37 cellular contexts compared by ENCODE assay signal in the genomic region with DNA sequence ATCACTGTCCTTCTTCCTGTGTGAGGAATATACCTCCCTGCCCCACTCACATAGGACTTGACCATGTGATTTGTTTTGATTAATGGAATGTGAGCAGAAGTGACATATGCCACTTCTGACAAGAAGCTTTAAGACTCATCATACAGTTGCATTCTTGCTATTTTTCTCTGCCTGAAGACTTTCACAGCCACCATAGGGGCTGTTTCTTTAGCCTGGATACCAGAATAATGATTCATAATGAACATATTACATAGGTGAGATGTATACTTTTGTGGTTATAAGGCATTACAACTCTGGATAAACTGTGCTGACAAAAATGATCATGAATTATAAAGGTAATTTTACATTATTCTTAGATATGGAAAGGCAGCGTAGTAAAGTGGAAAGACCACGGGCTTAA.
"Had no signal": no experiment of that assay in that cellular context is flagged by ENCODE, and none has a peak within 500 bp of the region (broad histone marks: within the 10 kb centered on the region; RNA-seq: fewer than 3 reads in every experiment).

No MANE protein-coding gene starts in this region.

- H3K9me3 Mint-ChIP-seq: activated B cell treated with CpG ODN at 0.5 μM for 24 hours; activated naive CD4-positive, alpha-beta T cell treated with anti-CD3 and anti-CD28 coated beads for 36 hours; activated T-helper 1 cell treated with anti-CD3 and anti-CD28 coated beads, Interleukin-12 subunit alpha, Interleukin-12 subunit beta, Interleukin-2, Interleukin-4 antibody, amounts not matched to agents 30 ng/mL and 10 ng/mL and 1 ng/mL, durations not matched to agents 14 hours and 24 hours and 36 hours had no signal

- H3K27ac ChIP-seq: adrenal gland, body of pancreas, cardiac muscle cell, coronary artery, dorsolateral prefrontal cortex, epithelial cell of prostate, gastrocnemius medialis, heart left ventricle, WERI-Rb-1 had no signal

- H3K4me1 Mint-ChIP-seq: activated CD8-positive, alpha-beta memory T cell treated with anti-CD3 and anti-CD28 coated beads, Interleukin-2, amount 10 ng/mL, durations not matched to agents 7 days and 5 days; activated naive CD4-positive, alpha-beta T cell treated with anti-CD3 and anti-CD28 coated beads, Interleukin-2, amount 50 U/mL, for 24 hours; activated naive CD8-positive, alpha-beta T cell treated with anti-CD3 and anti-CD28 coated beads for 36 hours; activated naive CD8-positive, alpha-beta T cell treated with anti-CD3 and anti-CD28 coated beads, Interleukin-2, amount 50 U/mL, for 24 hours; T-helper 17 cell had no signal

- H3K27me3 ChIP-seq: adrenal gland, body of pancreas, cardiac muscle cell, dorsolateral prefrontal cortex, gastrocnemius medialis, heart left ventricle had no signal

- H3K4me3 ChIP-seq: adrenal gland, body of pancreas, cardiac muscle cell, coronary artery, dorsolateral prefrontal cortex, gastrocnemius medialis, heart left ventricle had no signal

- DNase-seq: activated B cell treated with CpG ODN at 0.5 μM for 24 hours; activated CD4-positive, alpha-beta memory T cell treated with anti-CD3 and anti-CD28 coated beads for 36 hours; activated CD4-positive, alpha-beta T cell treated with anti-CD3 and anti-CD28 coated beads for 48 hours; activated CD4-positive, alpha-beta T cell treated with anti-CD3 and anti-CD28 coated beads, Interleukin-2, amount 50 U/mL, for 1 hour; activated CD8-positive, alpha-beta memory T cell treated with anti-CD3 and anti-CD28 coated beads, Interleukin-2, amount 10 ng/mL, durations not matched to agents 7 days and 5 days; activated CD8-positive, alpha-beta memory T cell treated with anti-CD3 and anti-CD28 coated beads, Interleukin-2, amount 50 U/mL, for 4 hours; activated CD8-positive, alpha-beta T cell treated with anti-CD3 and anti-CD28 coated beads, Interleukin-2, amount 10 ng/mL, durations not matched to agents 7 days and 5 days; activated effector memory CD4-positive, alpha-beta T cell treated with anti-CD3 and anti-CD28 coated beads, Interleukin-2, amount 50 U/mL, for 16 hours; activated naive CD4-positive, alpha-beta T cell treated with anti-CD3 and anti-CD28 coated beads for 36 hours; activated naive CD8-positive, alpha-beta T cell treated with anti-CD3 and anti-CD28 coated beads for 36 hours; activated naive CD8-positive, alpha-beta T cell treated with anti-CD3 and anti-CD28 coated beads, Interleukin-2, amount 50 U/mL, for 24 hours; activated T-cell treated with anti-CD3 and anti-CD28 coated beads, Interleukin-2, amount 50 U/mL, for 1 hour; activated T-cell treated with anti-CD3 and anti-CD28 coated beads, Interleukin-2, amount 50 U/mL, for 48 hours; adrenal gland; amygdala; aorta; body of pancreas; central memory CD4-positive, alpha-beta T cell; dorsolateral prefrontal cortex; effector memory CD8-positive, alpha-beta T cell; foreskin fibroblast; gastrocnemius medialis; glutamatergic neuron; heart left ventricle; T-helper 1 cell; T-helper 17 cell; T1000; WERI-Rb-1 had no signal

- H3K27ac Mint-ChIP-seq: activated B cell treated with CpG ODN at 0.5 μM for 24 hours; activated CD4-positive, alpha-beta memory T cell treated with anti-CD3 and anti-CD28 coated beads for 36 hours; activated CD8-positive, alpha-beta memory T cell treated with anti-CD3 and anti-CD28 coated beads, Interleukin-2, amount 10 ng/mL, durations not matched to agents 7 days and 5 days; activated CD8-positive, alpha-beta T cell treated with anti-CD3 and anti-CD28 coated beads, Interleukin-2, amount 10 ng/mL, durations not matched to agents 7 days and 5 days; activated naive CD4-positive, alpha-beta T cell treated with anti-CD3 and anti-CD28 coated beads for 36 hours; activated naive CD4-positive, alpha-beta T cell treated with anti-CD3 and anti-CD28 coated beads, Interleukin-2, amount 50 U/mL, for 24 hours; activated naive CD8-positive, alpha-beta T cell treated with anti-CD3 and anti-CD28 coated beads for 36 hours; activated naive CD8-positive, alpha-beta T cell treated with anti-CD3 and anti-CD28 coated beads, Interleukin-2, amount 50 U/mL, for 24 hours; activated T-helper 1 cell treated with anti-CD3 and anti-CD28 coated beads, Interleukin-12 subunit alpha, Interleukin-12 subunit beta, Interleukin-2, Interleukin-4 antibody, amounts not matched to agents 30 ng/mL and 10 ng/mL and 1 ng/mL, durations not matched to agents 14 hours and 24 hours and 36 hours; activated T-helper 2 cell treated with anti-CD3 and anti-CD28 coated beads, Interferon-gamma antibody, Interleukin-2, Interleukin-4, amounts not matched to agents 10 μg/mL and 5 μg/mL and 100 μg/mL, durations not matched to agents 14 hours and 24 hours and 36 hours; dendritic cell treated with granulocyte-macrophage colony-stimulating factor and Interleukin-4, amounts not matched to agents 40 ng/mL and 50 ng/mL, for 4 days; effector memory CD8-positive, alpha-beta T cell; T-helper 17 cell; T-helper 2 cell treated with Interferon-gamma antibody and Interleukin-4, amounts not matched to agents 5 μg/mL and 100 μg/mL, for 36 hours had no signal

- H3K27me3 Mint-ChIP-seq: activated CD4-positive, alpha-beta memory T cell treated with anti-CD3 and anti-CD28 coated beads for 36 hours; activated CD8-positive, alpha-beta memory T cell treated with anti-CD3 and anti-CD28 coated beads, Interleukin-2, amount 10 ng/mL, durations not matched to agents 7 days and 5 days; activated naive CD4-positive, alpha-beta T cell treated with anti-CD3 and anti-CD28 coated beads, Interleukin-2, amount 50 U/mL, for 24 hours; activated naive CD8-positive, alpha-beta T cell treated with anti-CD3 and anti-CD28 coated beads for 36 hours; activated naive CD8-positive, alpha-beta T cell treated with anti-CD3 and anti-CD28 coated beads, Interleukin-2, amount 50 U/mL, for 24 hours; dendritic cell treated with granulocyte-macrophage colony-stimulating factor and Interleukin-4, amounts not matched to agents 40 ng/mL and 50 ng/mL, for 4 days; effector memory CD8-positive, alpha-beta T cell; T-helper 17 cell had no signal

- H3K4me3 Mint-ChIP-seq: activated B cell treated with CpG ODN at 0.5 μM for 24 hours; activated CD4-positive, alpha-beta memory T cell treated with anti-CD3 and anti-CD28 coated beads for 36 hours; activated CD8-positive, alpha-beta memory T cell treated with anti-CD3 and anti-CD28 coated beads, Interleukin-2, amount 10 ng/mL, durations not matched to agents 7 days and 5 days; activated CD8-positive, alpha-beta T cell treated with anti-CD3 and anti-CD28 coated beads, Interleukin-2, amount 10 ng/mL, durations not matched to agents 7 days and 5 days; activated naive CD4-positive, alpha-beta T cell treated with anti-CD3 and anti-CD28 coated beads for 36 hours; activated naive CD4-positive, alpha-beta T cell treated with anti-CD3 and anti-CD28 coated beads, Interleukin-2, amount 50 U/mL, for 24 hours; activated naive CD8-positive, alpha-beta T cell treated with anti-CD3 and anti-CD28 coated beads for 36 hours; activated naive CD8-positive, alpha-beta T cell treated with anti-CD3 and anti-CD28 coated beads, Interleukin-2, amount 50 U/mL, for 24 hours; activated T-helper 1 cell treated with anti-CD3 and anti-CD28 coated beads, Interleukin-12 subunit alpha, Interleukin-12 subunit beta, Interleukin-2, Interleukin-4 antibody, amounts not matched to agents 30 ng/mL and 10 ng/mL and 1 ng/mL, durations not matched to agents 14 hours and 24 hours and 36 hours; dendritic cell treated with granulocyte-macrophage colony-stimulating factor and Interleukin-4, amounts not matched to agents 40 ng/mL and 50 ng/mL, for 4 days; effector memory CD8-positive, alpha-beta T cell; T-helper 17 cell; T-helper 2 cell treated with Interferon-gamma antibody and Interleukin-4, amounts not matched to agents 5 μg/mL and 100 μg/mL, for 36 hours had no signal

- H3K4me1 ChIP-seq: adrenal gland, body of pancreas, gastrocnemius medialis had no signal

- H3K9me3 ChIP-seq: adrenal gland, body of pancreas, gastrocnemius medialis, heart left ventricle had no signal

- H3K36me3 ChIP-seq: adrenal gland, cardiac muscle cell, gastrocnemius medialis, heart left ventricle, WERI-Rb-1 had no signal

- H3K36me3 Mint-ChIP-seq: activated CD4-positive, alpha-beta memory T cell treated with anti-CD3 and anti-CD28 coated beads for 36 hours; activated CD8-positive, alpha-beta memory T cell treated with anti-CD3 and anti-CD28 coated beads, Interleukin-2, amount 10 ng/mL, durations not matched to agents 7 days and 5 days; activated naive CD4-positive, alpha-beta T cell treated with anti-CD3 and anti-CD28 coated beads, Interleukin-2, amount 50 U/mL, for 24 hours; activated naive CD8-positive, alpha-beta T cell treated with anti-CD3 and anti-CD28 coated beads for 36 hours had no signal

- ATAC-seq: activated CD4-positive, CD25-positive, alpha-beta regulatory T cell treated with anti-CD3 and anti-CD28 coated beads, Interleukin-2, amount 50 U/mL, for 24 hours; activated CD8-positive, alpha-beta memory T cell treated with anti-CD3 and anti-CD28 coated beads, Interleukin-2, amount 10 ng/mL, durations not matched to agents 7 days and 5 days; activated CD8-positive, alpha-beta T cell treated with anti-CD3 and anti-CD28 coated beads, Interleukin-2, amount 10 ng/mL, durations not matched to agents 7 days and 5 days; activated naive CD8-positive, alpha-beta T cell treated with anti-CD3 and anti-CD28 coated beads, Interleukin-2, amount 50 U/mL, for 24 hours; body of pancreas; effector memory CD8-positive, alpha-beta T cell; gastrocnemius medialis; heart left ventricle; T-helper 17 cell had no signal
